17 cellular contexts compared by ENCODE assay signal in genomic region chr11:57645716-57646085, GRCh38. TPM values are rescaled to one million over a fixed set of nuclear protein-coding genes. Genes with fewer than 3 reads are reported as not detected.
A peak's percentile ranks its signal among the peaks of the same experiment; 100 is the strongest.
DNase-seq lines count a peak whose midpoint lies in the region; ATAC-seq and TF ChIP-seq lines count a peak whose summit lies in the region.
"Had no signal": no experiment of that assay in that cellular context is flagged by ENCODE, and none has a peak within 500 bp of the region (broad histone marks: within the 10 kb centered on the region; RNA-seq: fewer than 3 reads in every experiment).

No MANE protein-coding gene starts in this region.

- TF ChIP-seq POLR2A in thyroid gland (IDR thresholded peaks at IDR 0.05), result no peak

- H3K27ac ChIP-seq in RWPE2 (ENCODE audit: poor library complexity, severe bottlenecking) (no peak overlapping the region), esophagus (ENCODE audit: low read depth in 2 of 2, low read length in 1 of 2) (peak overlapping the region; percentile 19 to 33), mesenchymal stem cell (ENCODE audit: low read length, poor library complexity, severe bottlenecking) (no peak overlapping the region), thyroid gland (peak overlapping the region in 2 of 3 donors; percentile 62 to 81)
- H3K27ac ChIP-seq: epithelial cell of prostate, suprapubic skin had no signal

- H2BK5ac ChIP-seq in mesenchymal stem cell (ENCODE audit: low read depth, low read length, poor library complexity, severe bottlenecking), result no peak overlapping the region

- DNase-seq in RWPE2 (ENCODE audit: low spot score) (no peak), mesenchymal stem cell (no peak), thyroid gland (no peak), chondrocyte (ENCODE audit: low spot score) (no peak), mesenteric fat pad (ENCODE audit: low spot score) (no peak)
- DNase-seq in effector CD8-positive, alpha-beta T cell (lab: John Stamatoyannopoulos, UW), result no peak
- DNase-seq: activated naive CD8-positive, alpha-beta T cell treated with anti-CD3 and anti-CD28 coated beads, Interleukin-2, amount 10 ng/mL, durations not matched to agents 7 days and 5 days; activated T-cell treated with anti-CD3 and anti-CD28 coated beads, Interleukin-2, amount 50 U/mL, for 24 hours; DMS153; NCI-H2081 treated with DMSO at 0.1 percent for 48 hours; NCI-H748 treated with DMSO at 0.1 percent for 48 hours had no signal

- peaks cover 42% of the 10 kb centered on the region for H3K27me3 Mint-ChIP-seq in chondrocyte (ENCODE audit: low read depth)

- H2AK5ac ChIP-seq in mesenchymal stem cell (ENCODE audit: low read length, severe bottlenecking), result no peak overlapping the region

- H4K8ac ChIP-seq in mesenchymal stem cell (ENCODE audit: low read length), result no peak overlapping the region

- H3K36me3 ChIP-seq in RWPE2 (ENCODE audit: low read depth) (no peaks in the 10 kb centered on the region; the same call in 1 of the 2 replicates), esophagus (ENCODE audit: control insufficient read depth in 2 of 2, insufficient read depth in 2 of 2, low read length in 1 of 2) (no peaks in the 10 kb centered on the region), mesenchymal stem cell (ENCODE audit: control insufficient read depth in 1 of 2, insufficient read depth in 2 of 2, low read depth in 1 of 2, low read length in 2 of 2) (peaks cover 0 to 9% of the 10 kb centered on the region in 2 experiments), thyroid gland (no peaks in the 10 kb centered on the region)
- H3K36me3 ChIP-seq: suprapubic skin had no signal

- H3K79me1 ChIP-seq in mesenchymal stem cell (replicated peaks; ENCODE audit: low read length, poor library complexity, severe bottlenecking), result peaks cover 10% of the 10 kb centered on the region

- peaks cover 4% of the 10 kb centered on the region for H3K36me3 Mint-ChIP-seq in chondrocyte (ENCODE audit: low read depth)

- H4K91ac ChIP-seq in mesenchymal stem cell (ENCODE audit: low read length), result peak overlapping the region; percentile 18

- H2BK120ac ChIP-seq in mesenchymal stem cell (ENCODE audit: low read depth, low read length), result no peak overlapping the region

- no peak overlapping the region for H2AFZ ChIP-seq in mesenchymal stem cell (ENCODE audit: low read depth, low read length)

- no peak overlapping the region for H3K23ac ChIP-seq in mesenchymal stem cell (ENCODE audit: low read length in 2 of 2)

- no peak overlapping the region for H3K18ac ChIP-seq in mesenchymal stem cell (ENCODE audit: low read depth in 1 of 2, low read length in 2 of 2)

- H3K9me3 ChIP-seq in RWPE2 (ENCODE audit: severe bottlenecking) (no peaks in the 10 kb centered on the region), esophagus (ENCODE audit: control insufficient read depth in 2 of 2, insufficient read depth in 1 of 2, low read depth in 1 of 2, low read length in 1 of 2) (no peaks in the 10 kb centered on the region), mesenchymal stem cell (ENCODE audit: control insufficient read depth, low read length) (no peaks in the 10 kb centered on the region), thyroid gland (no peaks in the 10 kb centered on the region)
- H3K9me3 ChIP-seq: suprapubic skin had no signal

- H3K9ac ChIP-seq in mesenchymal stem cell (ENCODE audit: low read length), result peak overlapping the region; percentile 20

- H3K27me3 ChIP-seq in RWPE2 (ENCODE audit: insufficient read depth, poor library complexity, severe bottlenecking) (peaks cover 29% of the 10 kb centered on the region), esophagus (ENCODE audit: control insufficient read depth in 1 of 2, insufficient read depth in 2 of 2, low read length in 2 of 2) (peaks cover 0 to 8% of the 10 kb centered on the region in 2 donors), mesenchymal stem cell (ENCODE audit: control insufficient read depth in 1 of 2, insufficient read depth in 1 of 2, low read length in 2 of 2) (peaks cover 16 to 39% of the 10 kb centered on the region in 2 experiments), thyroid gland (peaks cover 3% of the 10 kb centered on the region)

- H3K4me2 ChIP-seq in mesenchymal stem cell (ENCODE audit: low read length, poor library complexity, severe bottlenecking), result no peak overlapping the region

- TF ChIP-seq CTCF in RWPE2 (IDR thresholded peaks at IDR 0.05; ENCODE audit: poor library complexity, severe bottlenecking), result no peak
- no peak for TF ChIP-seq CTCF in thyroid gland (IDR thresholded peaks at IDR 0.05)
- TF ChIP-seq CTCF in chondrocyte (IDR thresholded peaks at IDR 0.05), result no peak

- no peak overlapping the region for H2BK12ac ChIP-seq in mesenchymal stem cell (ENCODE audit: low read length in 2 of 2)

- no peak overlapping the region for H3K14ac ChIP-seq in mesenchymal stem cell (ENCODE audit: low read length in 2 of 2)

- H3K4me1 ChIP-seq in RWPE2 (ENCODE audit: insufficient read depth, poor library complexity, severe bottlenecking) (peaks cover 14% of the 10 kb centered on the region), esophagus (ENCODE audit: control insufficient read depth in 2 of 2, insufficient read depth in 2 of 2, low read length in 1 of 2) (peaks cover 17 to 18% of the 10 kb centered on the region in 2 donors), mesenchymal stem cell (ENCODE audit: control insufficient read depth, insufficient read depth, low read depth, low read length) (peaks cover 46% of the 10 kb centered on the region), thyroid gland (peaks cover 62 to 96% of the 10 kb centered on the region in 2 donors)

- H3K4me3 ChIP-seq in RWPE2 (ENCODE audit: severe bottlenecking) (no peak overlapping the region), esophagus (ENCODE audit: low read depth in 1 of 2, low read length in 2 of 2) (no peak overlapping the region), mesenchymal stem cell (ENCODE audit: insufficient read depth in 1 of 2, low read depth in 1 of 2, low read length in 2 of 2) (no peak overlapping the region), thyroid gland (replicated peaks in 1 of 3) (no peak overlapping the region)
- H3K4me3 ChIP-seq: suprapubic skin had no signal

- WGBS in esophagus, 2 donors, result 8 to 16% methylated on average over 4 of the region's 4 CpGs
- whole genome bisulfite sequencing in mesenchymal stem cell, result 4% methylated on average over 1 of the region's 4 CpGs
- 13 to 19% methylated on average over 4 of the region's 4 CpGs for WGBS in thyroid gland, 2 donors

- H3K4me1 Mint-ChIP-seq in chondrocyte (ENCODE audit: low read depth), result peaks cover 74% of the 10 kb centered on the region

- H3K27ac Mint-ChIP-seq in chondrocyte (ENCODE audit: unreplicated experiment), result no peak overlapping the region
- H3K27ac Mint-ChIP-seq: activated naive CD8-positive, alpha-beta T cell treated with anti-CD3 and anti-CD28 coated beads, Interleukin-2, amount 10 ng/mL, durations not matched to agents 7 days and 5 days; activated T-cell treated with anti-CD3 and anti-CD28 coated beads, Interleukin-2, amount 50 U/mL, for 24 hours had no signal

- H3K4me3 Mint-ChIP-seq in chondrocyte (ENCODE audit: unreplicated experiment), result no peak overlapping the region
- H3K4me3 Mint-ChIP-seq: activated naive CD8-positive, alpha-beta T cell treated with anti-CD3 and anti-CD28 coated beads, Interleukin-2, amount 10 ng/mL, durations not matched to agents 7 days and 5 days; activated T-cell treated with anti-CD3 and anti-CD28 coated beads, Interleukin-2, amount 50 U/mL, for 24 hours; central memory CD8-positive, alpha-beta T cell had no signal

- ATAC-seq in RWPE2 (ENCODE audit: low read depth) (peak; percentile 1; the same call in 1 of the 3 replicates), GM18517 (IDR thresholded peaks at IDR 0.05; ENCODE audit: unreplicated experiment) (no peak)

- no peak overlapping the region for H2BK15ac ChIP-seq in mesenchymal stem cell (ENCODE audit: low read depth, poor library complexity, severe bottlenecking)

- intact Hi-C loops in thyroid gland (cut with DNase I), result loop anchor here (10.0 kb wide), 1 partner anchor 301 kb away; no protein-coding TSS in a partner anchor

- H3K9me3 Mint-ChIP-seq in chondrocyte (ENCODE audit: low read depth), result no peaks in the 10 kb centered on the region
- H3K9me3 Mint-ChIP-seq: activated naive CD8-positive, alpha-beta T cell treated with anti-CD3 and anti-CD28 coated beads, Interleukin-2, amount 10 ng/mL, durations not matched to agents 7 days and 5 days; activated T-cell treated with anti-CD3 and anti-CD28 coated beads, Interleukin-2, amount 50 U/mL, for 24 hours; central memory CD8-positive, alpha-beta T cell had no signal

- no peak overlapping the region for H3K4ac ChIP-seq in mesenchymal stem cell (ENCODE audit: low read depth in 1 of 2, low read length in 2 of 2)

RNA-seq across cellular contexts. Expression of gene YPEL4, which starts 4.0 kb away (rescaled TPM):
- under 1 TPM; 0.35 to 0.39 TPM for polyA plus RNA-seq in esophagus
- polyA plus RNA-seq in mesenchymal stem cell (2013, experiment 1 of 2), result 0.43 TPM
- 0.42 TPM for polyA plus RNA-seq in mesenchymal stem cell (2013, experiment 2 of 2)
- total RNA-seq in thyroid gland, result 1 to 10 TPM in 2 of 4 donors, not detected in 2; 1.1 to 1.7 TPM
- total RNA-seq in chondrocyte, result 0.41 TPM in 1 of 3 replicates, not detected in the others
- 0.71 TPM for total RNA-seq in mesenteric fat pad

RNA-seq across cellular contexts. Expression of gene CLP1, which starts 11.9 kb away (rescaled TPM):
- 10 to 100 TPM in 1 of 2 donors, 1 to 10 TPM in 1; 4.4 to 11.4 TPM for polyA plus RNA-seq in esophagus
- 8.2 TPM for polyA plus RNA-seq in mesenchymal stem cell (2013, experiment 1 of 2)
- 8.8 TPM for polyA plus RNA-seq in mesenchymal stem cell (2013, experiment 2 of 2)
- total RNA-seq in thyroid gland (10 to 100 TPM; 10.7 to 15.9 (median 14.1) TPM), chondrocyte (12.2 to 14.9 TPM (median 13.8 TPM) in 3 replicates), mesenteric fat pad (12.0 TPM)

RNA-seq across cellular contexts. Expression of gene ZDHHC5, which starts 22.2 kb away (rescaled TPM):
- polyA plus RNA-seq in esophagus, result 10 to 100 TPM; 57.4 to 59.7 TPM
- 58.6 TPM for polyA plus RNA-seq in mesenchymal stem cell (2013, experiment 1 of 2)
- polyA plus RNA-seq in mesenchymal stem cell (2013, experiment 2 of 2), result 58.4 TPM
- 10 to 100 TPM; 55.5 to 77.5 (median 71.6) TPM for total RNA-seq in thyroid gland
- total RNA-seq in chondrocyte, result 57.4 to 60.3 TPM (median 59.2 TPM) in 3 replicates
- 65.4 TPM for total RNA-seq in mesenteric fat pad

RNA-seq across cellular contexts. Expression of gene SERPING1, which starts 48.2 kb away (rescaled TPM):
- polyA plus RNA-seq in esophagus, result 10 to 100 TPM; 36.5 to 99.3 TPM
- 68.6 TPM for polyA plus RNA-seq in mesenchymal stem cell (2013, experiment 1 of 2)
- 63.1 TPM for polyA plus RNA-seq in mesenchymal stem cell (2013, experiment 2 of 2)
- total RNA-seq in thyroid gland, result 100 to 1,000 TPM; 107 to 343 (median 196) TPM
- total RNA-seq in chondrocyte, result 1.8 to 4.6 TPM (median 4.5 TPM) in 3 replicates
- total RNA-seq in mesenteric fat pad, result 516 TPM
- total RNA-seq: T-helper 2 cell treated with Interferon-gamma antibody and Interleukin-4, amounts not matched to agents 100 ng/mL and 5 ng/mL, for 36 hours had no signal

Comparison
In these comparisons a context has a peak if more than half of its experiments do, and no peak if none do; other contexts are left out.
1. H3K27ac ChIP-seq: peak in esophagus (2 of 2) and thyroid gland (2 of 3); none in RWPE2 (single experiment) and mesenchymal stem cell (single experiment).